ENCODE assay signal across 1 cellular context in the genomic region with DNA sequence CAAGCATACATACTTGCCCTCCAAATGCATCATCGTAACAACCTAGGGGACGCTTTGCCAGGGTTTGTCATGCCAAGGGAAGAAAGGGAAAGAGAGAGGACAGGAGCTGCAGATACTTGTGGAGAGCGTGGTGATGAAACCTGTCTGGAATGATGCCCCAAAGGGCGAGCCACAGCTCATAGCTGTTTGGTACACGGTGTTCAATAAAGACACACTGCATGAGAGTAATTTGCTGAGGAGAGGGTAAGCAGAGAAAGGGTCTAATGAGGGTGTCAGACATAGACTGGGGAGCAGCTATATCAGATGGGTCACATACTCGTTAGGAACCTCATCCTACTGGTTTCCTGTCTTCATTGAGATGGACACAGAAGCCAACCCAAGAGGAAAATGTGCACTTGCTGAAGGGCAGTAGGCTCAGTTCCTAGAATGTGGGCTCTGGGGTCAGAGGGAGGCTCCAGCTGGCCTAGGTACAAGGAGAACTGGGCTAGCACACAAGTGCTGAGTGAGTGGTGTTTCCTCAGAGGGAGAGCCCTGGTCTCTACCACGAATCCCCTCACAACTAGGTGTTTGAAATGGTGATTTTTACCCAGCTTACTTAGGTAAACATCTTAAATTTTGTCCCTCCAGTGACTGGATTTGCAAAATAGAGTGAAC.
TF ChIP-seq lines count a peak whose summit lies in the region.

No MANE protein-coding gene starts in this region.

TF ChIP-seq in IMR-90, 13 proteins besides CTCF, POLR2A, EP300 and RAD21:
- TF ChIP-seq, protein P1, sequence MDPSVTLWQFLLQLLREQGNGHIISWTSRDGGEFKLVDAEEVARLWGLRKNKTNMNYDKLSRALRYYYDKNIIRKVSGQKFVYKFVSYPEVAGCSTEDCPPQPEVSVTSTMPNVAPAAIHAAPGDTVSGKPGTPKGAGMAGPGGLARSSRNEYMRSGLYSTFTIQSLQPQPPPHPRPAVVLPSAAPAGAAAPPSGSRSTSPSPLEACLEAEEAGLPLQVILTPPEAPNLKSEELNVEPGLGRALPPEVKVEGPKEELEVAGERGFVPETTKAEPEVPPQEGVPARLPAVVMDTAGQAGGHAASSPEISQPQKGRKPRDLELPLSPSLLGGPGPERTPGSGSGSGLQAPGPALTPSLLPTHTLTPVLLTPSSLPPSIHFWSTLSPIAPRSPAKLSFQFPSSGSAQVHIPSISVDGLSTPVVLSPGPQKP (IDR thresholded peaks at IDR 0.05; ENCODE audit: borderline replicate concordance, low read depth, low read length), result no peak
- TF ChIP-seq, protein P2, sequence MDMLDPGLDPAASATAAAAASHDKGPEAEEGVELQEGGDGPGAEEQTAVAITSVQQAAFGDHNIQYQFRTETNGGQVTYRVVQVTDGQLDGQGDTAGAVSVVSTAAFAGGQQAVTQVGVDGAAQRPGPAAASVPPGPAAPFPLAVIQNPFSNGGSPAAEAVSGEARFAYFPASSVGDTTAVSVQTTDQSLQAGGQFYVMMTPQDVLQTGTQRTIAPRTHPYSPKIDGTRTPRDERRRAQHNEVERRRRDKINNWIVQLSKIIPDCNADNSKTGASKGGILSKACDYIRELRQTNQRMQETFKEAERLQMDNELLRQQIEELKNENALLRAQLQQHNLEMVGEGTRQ (IDR thresholded peaks at IDR 0.05; ENCODE audit: low read depth, low read length), result no peak
- no peak for TF ChIP-seq CHD1 (IDR thresholded peaks at IDR 0.05; ENCODE audit: low read depth, low read length)
- TF ChIP-seq BHLHE40 (IDR thresholded peaks at IDR 0.05; ENCODE audit: low read depth, low read length), result no peak
- no peak for TF ChIP-seq MAFK (IDR thresholded peaks at IDR 0.05; ENCODE audit: low read depth, low read length)
- TF ChIP-seq RCOR1 (IDR thresholded peaks at IDR 0.05; ENCODE audit: insufficient replicate concordance, low read length), result no peak
- no peak for TF ChIP-seq FOS (IDR thresholded peaks at IDR 0.05; ENCODE audit: low read depth, low read length)
- TF ChIP-seq SMC3 (IDR thresholded peaks at IDR 0.05; ENCODE audit: low read depth, low read length), result no peak
- no peak for TF ChIP-seq RFX5 (IDR thresholded peaks at IDR 0.05; ENCODE audit: low read depth, low read length)
- no peak for TF ChIP-seq CEBPB (IDR thresholded peaks at IDR 0.05; ENCODE audit: low read depth, low read length)
- TF ChIP-seq MAZ (IDR thresholded peaks at IDR 0.05; ENCODE audit: borderline replicate concordance, low read depth, low read length), result no peak
